ENCODE assay signal across 1 cellular context in the genomic region with DNA sequence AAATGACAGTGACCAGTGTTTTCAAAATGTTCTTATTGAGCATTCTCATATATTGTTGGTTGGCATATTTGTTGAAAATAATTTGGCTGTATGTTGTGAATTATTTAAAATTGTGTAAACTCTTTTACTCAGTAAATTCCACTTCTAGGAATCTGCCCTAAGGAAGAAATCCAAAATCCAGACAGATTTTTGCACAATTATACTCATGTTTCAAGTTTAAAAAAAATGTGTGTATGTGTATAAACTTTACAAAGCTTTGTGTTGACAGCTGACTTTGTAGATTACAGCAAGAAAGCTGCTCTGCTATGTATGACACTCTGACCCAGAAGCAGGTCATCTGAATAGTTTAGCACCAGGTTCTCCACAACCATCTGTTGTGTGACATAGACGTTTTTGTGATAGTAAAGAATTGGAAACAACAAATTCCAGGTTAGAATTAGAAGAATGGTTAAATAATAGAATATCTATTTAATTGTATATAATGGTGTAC.
TF ChIP-seq lines count a peak whose summit lies in the region.

No MANE protein-coding gene starts in this region.

TF ChIP-seq in IMR-90, 13 proteins besides CTCF, POLR2A, EP300 and RAD21:
- TF ChIP-seq FOS (IDR thresholded peaks at IDR 0.05; ENCODE audit: low read depth, low read length) (no peak), BHLHE40 (IDR thresholded peaks at IDR 0.05; ENCODE audit: low read depth, low read length) (no peak), NFE2L2 (IDR thresholded peaks at IDR 0.05; ENCODE audit: low read depth, low read length) (no peak)
